In genomic region chr22:19375435-19375834, GRCh38 we compare ENCODE assay signal across 25 cellular contexts.
"Had no signal": no experiment of that assay in that cellular context is flagged by ENCODE, and none has a peak within 500 bp of the region (broad histone marks: within the 10 kb centered on the region; RNA-seq: fewer than 3 reads in every experiment).

No MANE protein-coding gene starts in this region.

- H3K27ac ChIP-seq: ascending aorta, gastroesophageal sphincter, spleen, testis, transverse colon, uterus had no signal

- ATAC-seq: activated T-cell treated with anti-CD3 and anti-CD28 coated beads, Interleukin-2, amount 50 U/mL, for 72 hours; gastroesophageal sphincter; left cardiac atrium; naive thymus-derived CD4-positive, alpha-beta T cell; right cardiac atrium; WTC11 had no signal

- FAIRE-seq: endothelial cell of umbilical vein, keratinocyte had no signal

- H3K4me1 ChIP-seq: ascending aorta, gastroesophageal sphincter, spleen, testis, transverse colon, uterus had no signal

- H3K4me3 ChIP-seq: ascending aorta, gastroesophageal sphincter, spleen, testis, transverse colon, uterus had no signal

- H3K9me3 ChIP-seq: ascending aorta, gastroesophageal sphincter, spleen, testis, transverse colon, uterus had no signal

- H3K27me3 ChIP-seq: ascending aorta, gastroesophageal sphincter, spleen, testis, transverse colon, uterus had no signal

- H3K36me3 ChIP-seq: uterus had no signal

- DNase-seq: activated CD4-positive, alpha-beta memory T cell treated with anti-CD3 and anti-CD28 coated beads, Interleukin-2, amount 10 ng/mL, durations not matched to agents 7 days and 5 days; activated CD4-positive, alpha-beta T cell treated with anti-CD3 and anti-CD28 coated beads for 1 hour; activated CD4-positive, alpha-beta T cell treated with anti-CD3 and anti-CD28 coated beads, Interleukin-2, amount 10 ng/mL, durations not matched to agents 7 days and 5 days; activated effector memory CD4-positive, alpha-beta T cell treated with Interleukin-2 at 50 U/mL for 16 hours; activated naive CD4-positive, alpha-beta T cell treated with anti-CD3 and anti-CD28 coated beads for 36 hours; activated naive CD8-positive, alpha-beta T cell treated with anti-CD3 and anti-CD28 coated beads, Interleukin-2, amount 10 ng/mL, durations not matched to agents 7 days and 5 days; activated T-cell treated with anti-CD3 and anti-CD28 coated beads, Interleukin-2, amount 50 U/mL, for 72 hours; caudate nucleus; hippocampal formation; left cardiac atrium; mammary epithelial cell; midbrain; naive thymus-derived CD4-positive, alpha-beta T cell; right cardiac atrium; spleen; stimulated activated naive CD8-positive, alpha-beta T cell treated with anti-CD3 and anti-CD28 coated beads, Interleukin-15, Interleukin-2, amounts not matched to agents 100 U/mL and 50 U/mL, for 24 hours; T-helper 2 cell; testis; transverse colon; uterus had no signal
